Comparison of ENCODE assay signal across 39 cellular contexts in genomic region chr20:9535457-9535856, GRCh38. TPM values are rescaled to one million over a fixed set of nuclear protein-coding genes. Genes with fewer than 3 reads are reported as not detected.
"Had no signal": no experiment of that assay in that cellular context is flagged by ENCODE, and none has a peak within 500 bp of the region (broad histone marks: within the 10 kb centered on the region; RNA-seq: fewer than 3 reads in every experiment).

No MANE protein-coding gene starts in this region.

- H3K27me3 Mint-ChIP-seq: activated naive CD4-positive, alpha-beta T cell treated with anti-CD3 and anti-CD28 coated beads, Interleukin-2, amount 10 ng/mL, durations not matched to agents 7 days and 5 days; activated naive CD4-positive, alpha-beta T cell treated with anti-CD3 and anti-CD28 coated beads, Interleukin-2, amount 50 U/mL, for 24 hours; activated naive CD8-positive, alpha-beta T cell; activated naive CD8-positive, alpha-beta T cell treated with anti-CD3 and anti-CD28 coated beads, Interleukin-2, amount 10 ng/mL, durations not matched to agents 7 days and 5 days; activated T-cell treated with anti-CD3 and anti-CD28 coated beads, Interleukin-2, amount 50 U/mL, for 24 hours; activated T-helper 17 cell treated with anti-CD3 and anti-CD28 coated beads, Interleukin-2, amount 50 U/mL, for 72 hours; brain; central memory CD8-positive, alpha-beta T cell had no signal

- H3K4me1 Mint-ChIP-seq: activated naive CD4-positive, alpha-beta T cell treated with anti-CD3 and anti-CD28 coated beads, Interleukin-2, amount 10 ng/mL, durations not matched to agents 7 days and 5 days; activated naive CD4-positive, alpha-beta T cell treated with anti-CD3 and anti-CD28 coated beads, Interleukin-2, amount 50 U/mL, for 24 hours; activated naive CD8-positive, alpha-beta T cell treated with anti-CD3 and anti-CD28 coated beads for 36 hours; activated naive CD8-positive, alpha-beta T cell treated with anti-CD3 and anti-CD28 coated beads, Interleukin-2, amount 10 ng/mL, durations not matched to agents 7 days and 5 days; activated naive CD8-positive, alpha-beta T cell treated with anti-CD3 and anti-CD28 coated beads, Interleukin-2, amount 50 U/mL, for 24 hours; activated T-helper 17 cell treated with anti-CD3 and anti-CD28 coated beads, Interleukin-2, amount 50 U/mL, for 72 hours; central memory CD8-positive, alpha-beta T cell had no signal

- H3K27me3 ChIP-seq: adrenal gland, ascending aorta, body of pancreas, brain microvascular endothelial cell, breast epithelium, cardiac muscle cell had no signal

- H3K27ac Mint-ChIP-seq: activated naive CD4-positive, alpha-beta T cell treated with anti-CD3 and anti-CD28 coated beads for 36 hours; activated naive CD4-positive, alpha-beta T cell treated with anti-CD3 and anti-CD28 coated beads, Interleukin-2, amount 10 ng/mL, durations not matched to agents 7 days and 5 days; activated naive CD4-positive, alpha-beta T cell treated with anti-CD3 and anti-CD28 coated beads, Interleukin-2, amount 50 U/mL, for 24 hours; activated naive CD4-positive, alpha-beta T cell treated with anti-CD3 and anti-CD28 coated beads, Interleukin-2, amount 50 U/mL, for 72 hours; activated naive CD8-positive, alpha-beta T cell; activated naive CD8-positive, alpha-beta T cell treated with anti-CD3 and anti-CD28 coated beads for 36 hours; activated naive CD8-positive, alpha-beta T cell treated with anti-CD3 and anti-CD28 coated beads, Interleukin-2, amount 10 ng/mL, durations not matched to agents 7 days and 5 days; activated naive CD8-positive, alpha-beta T cell treated with anti-CD3 and anti-CD28 coated beads, Interleukin-2, amount 50 U/mL, for 24 hours; activated T-cell treated with anti-CD3 and anti-CD28 coated beads, Interleukin-2, amount 50 U/mL, for 24 hours; activated T-cell treated with anti-CD3 and anti-CD28 coated beads, Interleukin-2, amount 50 U/mL, for 72 hours; activated T-helper 1 cell treated with anti-CD3 and anti-CD28 coated beads, Interleukin-12 subunit alpha, Interleukin-12 subunit beta, Interleukin-2, Interleukin-4 antibody, amounts not matched to agents 30 ng/mL and 10 ng/mL and 1 ng/mL, durations not matched to agents 14 hours and 24 hours and 36 hours; activated T-helper 17 cell treated with anti-CD3 and anti-CD28 coated beads, Interleukin-2, amount 50 U/mL, for 72 hours; activated T-helper 2 cell treated with anti-CD3 and anti-CD28 coated beads, Interferon-gamma antibody, Interleukin-2, Interleukin-4, amounts not matched to agents 10 μg/mL and 5 μg/mL and 100 μg/mL, durations not matched to agents 14 hours and 24 hours and 36 hours had no signal

- DNase-seq: activated effector memory CD4-positive, alpha-beta T cell treated with anti-CD3 and anti-CD28 coated beads, Interleukin-2, amount 50 U/mL, for 16 hours; activated effector memory CD4-positive, alpha-beta T cell treated with Interleukin-2 at 50 U/mL for 16 hours; activated gamma-delta T cell; activated gamma-delta T cell treated with Interleukin-2 at 50 U/mL for 16 hours; activated naive CD4-positive, alpha-beta T cell; activated naive CD4-positive, alpha-beta T cell treated with anti-CD3 and anti-CD28 coated beads for 36 hours; activated naive CD4-positive, alpha-beta T cell treated with anti-CD3 and anti-CD28 coated beads, Interleukin-2, amount 10 ng/mL, durations not matched to agents 7 days and 5 days; activated naive CD4-positive, alpha-beta T cell treated with anti-CD3 and anti-CD28 coated beads, Interleukin-2, amount 50 U/mL, for 16 hours; activated naive CD4-positive, alpha-beta T cell treated with Interleukin-2 at 50 U/mL for 16 hours; activated naive CD8-positive, alpha-beta T cell treated with anti-CD3 and anti-CD28 coated beads for 36 hours; activated naive CD8-positive, alpha-beta T cell treated with anti-CD3 and anti-CD28 coated beads, Interleukin-2, amount 10 ng/mL, durations not matched to agents 7 days and 5 days; activated naive CD8-positive, alpha-beta T cell treated with anti-CD3 and anti-CD28 coated beads, Interleukin-2, amount 50 U/mL, for 24 hours; activated T-cell treated with anti-CD3 and anti-CD28 coated beads, Interleukin-2, amount 50 U/mL, for 1 hour; activated T-cell treated with anti-CD3 and anti-CD28 coated beads, Interleukin-2, amount 50 U/mL, for 24 hours; activated T-cell treated with anti-CD3 and anti-CD28 coated beads, Interleukin-2, amount 50 U/mL, for 4 hours; activated T-cell treated with anti-CD3 and anti-CD28 coated beads, Interleukin-2, amount 50 U/mL, for 48 hours; activated T-cell treated with anti-CD3 and anti-CD28 coated beads, Interleukin-2, amount 50 U/mL, for 72 hours; adrenal gland; amniotic stem cell; amygdala; anterior cingulate cortex; aorta; body of pancreas; brain microvascular endothelial cell; caudate nucleus; central memory CD4-positive, alpha-beta T cell; cerebellar nuclear complex had no signal

- ATAC-seq: activated naive CD4-positive, alpha-beta T cell treated with anti-CD3 and anti-CD28 coated beads, Interleukin-2, amount 50 U/mL, for 72 hours; activated naive CD8-positive, alpha-beta T cell treated with anti-CD3 and anti-CD28 coated beads, Interleukin-2, amount 50 U/mL, for 24 hours; activated T-cell treated with anti-CD3 and anti-CD28 coated beads, Interleukin-2, amount 50 U/mL, for 4 hours; activated T-cell treated with anti-CD3 and anti-CD28 coated beads, Interleukin-2, amount 50 U/mL, for 72 hours; activated T-helper 17 cell treated with anti-CD3 and anti-CD28 coated beads, Interleukin-2, amount 50 U/mL, for 72 hours; body of pancreas had no signal

- H3K36me3 Mint-ChIP-seq: activated naive CD4-positive, alpha-beta T cell treated with anti-CD3 and anti-CD28 coated beads, Interleukin-2, amount 10 ng/mL, durations not matched to agents 7 days and 5 days; activated naive CD4-positive, alpha-beta T cell treated with anti-CD3 and anti-CD28 coated beads, Interleukin-2, amount 50 U/mL, for 24 hours; activated naive CD4-positive, alpha-beta T cell treated with anti-CD3 and anti-CD28 coated beads, Interleukin-2, amount 50 U/mL, for 72 hours; activated naive CD8-positive, alpha-beta T cell; activated naive CD8-positive, alpha-beta T cell treated with anti-CD3 and anti-CD28 coated beads for 36 hours; activated naive CD8-positive, alpha-beta T cell treated with anti-CD3 and anti-CD28 coated beads, Interleukin-2, amount 10 ng/mL, durations not matched to agents 7 days and 5 days had no signal

- H3K36me3 ChIP-seq: adrenal gland, ascending aorta, brain microvascular endothelial cell, breast epithelium, cardiac muscle cell had no signal

- H3K27ac ChIP-seq: adrenal gland, ascending aorta, body of pancreas, brain microvascular endothelial cell, breast epithelium, cardiac muscle cell had no signal

- H3K4me3 Mint-ChIP-seq: activated naive CD4-positive, alpha-beta T cell treated with anti-CD3 and anti-CD28 coated beads for 36 hours; activated naive CD4-positive, alpha-beta T cell treated with anti-CD3 and anti-CD28 coated beads, Interleukin-2, amount 10 ng/mL, durations not matched to agents 7 days and 5 days; activated naive CD4-positive, alpha-beta T cell treated with anti-CD3 and anti-CD28 coated beads, Interleukin-2, amount 50 U/mL, for 24 hours; activated naive CD8-positive, alpha-beta T cell; activated naive CD8-positive, alpha-beta T cell treated with anti-CD3 and anti-CD28 coated beads for 36 hours; activated naive CD8-positive, alpha-beta T cell treated with anti-CD3 and anti-CD28 coated beads, Interleukin-2, amount 10 ng/mL, durations not matched to agents 7 days and 5 days; activated naive CD8-positive, alpha-beta T cell treated with anti-CD3 and anti-CD28 coated beads, Interleukin-2, amount 50 U/mL, for 24 hours; activated T-cell treated with anti-CD3 and anti-CD28 coated beads, Interleukin-2, amount 50 U/mL, for 24 hours; activated T-cell treated with anti-CD3 and anti-CD28 coated beads, Interleukin-2, amount 50 U/mL, for 4 hours; activated T-cell treated with anti-CD3 and anti-CD28 coated beads, Interleukin-2, amount 50 U/mL, for 72 hours; activated T-helper 1 cell treated with anti-CD3 and anti-CD28 coated beads, Interleukin-12 subunit alpha, Interleukin-12 subunit beta, Interleukin-2, Interleukin-4 antibody, amounts not matched to agents 30 ng/mL and 10 ng/mL and 1 ng/mL, durations not matched to agents 14 hours and 24 hours and 36 hours; activated T-helper 17 cell treated with anti-CD3 and anti-CD28 coated beads, Interleukin-2, amount 50 U/mL, for 72 hours; brain; central memory CD8-positive, alpha-beta T cell had no signal

- H3K9me3 ChIP-seq: adrenal gland, ascending aorta, body of pancreas, breast epithelium had no signal

- H3K4me3 ChIP-seq: adrenal gland, ascending aorta, body of pancreas, breast epithelium, cardiac muscle cell had no signal

- H3K9me3 Mint-ChIP-seq: activated naive CD4-positive, alpha-beta T cell treated with anti-CD3 and anti-CD28 coated beads for 36 hours; activated naive CD4-positive, alpha-beta T cell treated with anti-CD3 and anti-CD28 coated beads, Interleukin-2, amount 50 U/mL, for 24 hours; activated naive CD8-positive, alpha-beta T cell treated with anti-CD3 and anti-CD28 coated beads for 36 hours; activated naive CD8-positive, alpha-beta T cell treated with anti-CD3 and anti-CD28 coated beads, Interleukin-2, amount 10 ng/mL, durations not matched to agents 7 days and 5 days; activated naive CD8-positive, alpha-beta T cell treated with anti-CD3 and anti-CD28 coated beads, Interleukin-2, amount 50 U/mL, for 24 hours; activated T-cell treated with anti-CD3 and anti-CD28 coated beads, Interleukin-2, amount 50 U/mL, for 72 hours; activated T-helper 1 cell treated with anti-CD3 and anti-CD28 coated beads, Interleukin-12 subunit alpha, Interleukin-12 subunit beta, Interleukin-2, Interleukin-4 antibody, amounts not matched to agents 30 ng/mL and 10 ng/mL and 1 ng/mL, durations not matched to agents 14 hours and 24 hours and 36 hours; activated T-helper 17 cell treated with anti-CD3 and anti-CD28 coated beads, Interleukin-2, amount 50 U/mL, for 72 hours; activated T-helper 2 cell treated with anti-CD3 and anti-CD28 coated beads, Interferon-gamma antibody, Interleukin-2, Interleukin-4, amounts not matched to agents 10 μg/mL and 5 μg/mL and 100 μg/mL, durations not matched to agents 14 hours and 24 hours and 36 hours; brain had no signal

RNA-seq across cellular contexts. Expression of gene LAMP5, which starts 21.1 kb away (rescaled TPM):
- total RNA-seq: activated naive CD4-positive, alpha-beta T cell treated with anti-CD3 and anti-CD28 coated beads for 36 hours; activated naive CD4-positive, alpha-beta T cell treated with anti-CD3 and anti-CD28 coated beads, Interleukin-2, amount 50 U/mL, for 72 hours; activated naive CD8-positive, alpha-beta T cell treated with anti-CD3 and anti-CD28 coated beads for 36 hours; activated naive CD8-positive, alpha-beta T cell treated with anti-CD3 and anti-CD28 coated beads, Interleukin-2, amount 10 ng/mL, durations not matched to agents 7 days and 5 days; activated T-cell treated with anti-CD3 and anti-CD28 coated beads, Interleukin-2, amount 50 U/mL, for 4 hours; activated T-cell treated with anti-CD3 and anti-CD28 coated beads, Interleukin-2, amount 50 U/mL, for 72 hours; activated T-helper 1 cell treated with anti-CD3 and anti-CD28 coated beads, Interleukin-12 subunit alpha, Interleukin-12 subunit beta, Interleukin-2, Interleukin-4 antibody, amounts not matched to agents 30 ng/mL and 10 ng/mL and 1 ng/mL, durations not matched to agents 14 hours and 24 hours and 36 hours; activated T-helper 17 cell treated with anti-CD3 and anti-CD28 coated beads, Interleukin-2, amount 50 U/mL, for 72 hours; activated T-helper 2 cell treated with anti-CD3 and anti-CD28 coated beads, Interferon-gamma antibody, Interleukin-2, Interleukin-4, amounts not matched to agents 10 μg/mL and 5 μg/mL and 100 μg/mL, durations not matched to agents 14 hours and 24 hours and 36 hours; ascending aorta; body of pancreas; bronchial epithelial cell had no signal
